In genomic region chr10:68720793-68721672, GRCh38 we compare ENCODE assay signal across 8 cellular contexts. TPM values are rescaled to one million over a fixed set of nuclear protein-coding genes. Genes with fewer than 3 reads are reported as not detected.
A peak's percentile ranks its signal among the peaks of the same experiment; 100 is the strongest.
DNase-seq lines count a peak whose midpoint lies in the region; ATAC-seq and TF ChIP-seq lines count a peak whose summit lies in the region.

A gene with protein sequence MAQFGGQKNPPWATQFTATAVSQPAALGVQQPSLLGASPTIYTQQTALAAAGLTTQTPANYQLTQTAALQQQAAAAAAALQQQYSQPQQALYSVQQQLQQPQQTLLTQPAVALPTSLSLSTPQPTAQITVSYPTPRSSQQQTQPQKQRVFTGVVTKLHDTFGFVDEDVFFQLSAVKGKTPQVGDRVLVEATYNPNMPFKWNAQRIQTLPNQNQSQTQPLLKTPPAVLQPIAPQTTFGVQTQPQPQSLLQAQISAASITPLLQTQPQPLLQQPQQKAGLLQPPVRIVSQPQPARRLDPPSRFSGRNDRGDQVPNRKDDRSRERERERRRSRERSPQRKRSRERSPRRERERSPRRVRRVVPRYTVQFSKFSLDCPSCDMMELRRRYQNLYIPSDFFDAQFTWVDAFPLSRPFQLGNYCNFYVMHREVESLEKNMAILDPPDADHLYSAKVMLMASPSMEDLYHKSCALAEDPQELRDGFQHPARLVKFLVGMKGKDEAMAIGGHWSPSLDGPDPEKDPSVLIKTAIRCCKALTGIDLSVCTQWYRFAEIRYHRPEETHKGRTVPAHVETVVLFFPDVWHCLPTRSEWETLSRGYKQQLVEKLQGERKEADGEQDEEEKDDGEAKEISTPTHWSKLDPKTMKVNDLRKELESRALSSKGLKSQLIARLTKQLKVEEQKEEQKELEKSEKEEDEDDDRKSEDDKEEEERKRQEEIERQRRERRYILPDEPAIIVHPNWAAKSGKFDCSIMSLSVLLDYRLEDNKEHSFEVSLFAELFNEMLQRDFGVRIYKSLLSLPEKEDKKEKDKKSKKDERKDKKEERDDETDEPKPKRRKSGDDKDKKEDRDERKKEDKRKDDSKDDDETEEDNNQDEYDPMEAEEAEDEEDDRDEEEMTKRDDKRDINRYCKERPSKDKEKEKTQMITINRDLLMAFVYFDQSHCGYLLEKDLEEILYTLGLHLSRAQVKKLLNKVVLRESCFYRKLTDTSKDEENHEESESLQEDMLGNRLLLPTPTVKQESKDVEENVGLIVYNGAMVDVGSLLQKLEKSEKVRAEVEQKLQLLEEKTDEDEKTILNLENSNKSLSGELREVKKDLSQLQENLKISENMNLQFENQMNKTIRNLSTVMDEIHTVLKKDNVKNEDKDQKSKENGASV (plus strand): TSS chr10:68721239. CDS start chr10:68722505, 1,266 bp downstream.

- H3K4me3 ChIP-seq in left lung, result peak within 1 kb of the TSS; percentile 84 to 86

- H3K27ac Mint-ChIP-seq in CD14-positive monocyte, result peak within 1 kb of the TSS; percentile 96 to 99 (median 98)

- H3K4me1 ChIP-seq in left lung, result peaks cover 9 to 16% of the 10 kb centered on the region in 2 donors

- no peaks in the 10 kb centered on the region for H3K27me3 ChIP-seq in left lung

- no peaks in the 10 kb centered on the region for H3K9me3 ChIP-seq in left lung

- DNase-seq in CD14-positive monocyte (ENCODE audit: low spot score) (peak; percentile 96), NCI-H82 (lab: John Stamatoyannopoulos, UW) (peak; percentile 99), dermis blood vessel endothelial cell (peak; percentile 99), left lung (peak; percentile 98)
- DNase-seq in activated CD4-positive, alpha-beta T cell treated with anti-CD3 and anti-CD28 coated beads, Interleukin-2, amount 50 U/mL, for 48 hours, result peak; percentile 95 to 97
- DNase-seq in stimulated activated CD4-positive, alpha-beta T cell treated with anti-CD3 and anti-CD28 coated beads, Interleukin-2, amount 100 ng/mL, for 48 hours, result peak; percentile 94 to 95

- peaks cover 0 to 8% (median 3%) of the 10 kb centered on the region in 7 donors for H3K9me3 Mint-ChIP-seq in CD14-positive monocyte

- peaks cover 10% of the 10 kb centered on the region for H3K4me1 Mint-ChIP-seq in CD14-positive monocyte

- intact Hi-C loops in CD14-positive monocyte (cut with micrococcal nuclease), result loop anchor here in 1 of 2 donors (5.0 to 10.0 kb wide), 3 partner anchors 181 to 836 kb away; partner anchors contain the start of genes DDX50, SIRT1 and SLC25A16
- intact Hi-C loops in left lung (cut with DNase I), result no loop called here

- TF ChIP-seq CTCF in CD14-positive monocyte (IDR thresholded peaks at IDR 0.05) (no peak), left lung (IDR thresholded peaks at IDR 0.05) (no peak)

- H3K36me3 Mint-ChIP-seq in CD14-positive monocyte, result peaks cover 19 to 27% of the 10 kb centered on the region in 2 donors

- peaks cover 0 to 30% of the 10 kb centered on the region in 2 donors for H3K36me3 ChIP-seq in left lung

- H3K4me3 Mint-ChIP-seq in CD14-positive monocyte, result peak within 1 kb of the TSS; percentile 96 to 98

- peak within 1 kb of the TSS; percentile 94 to 95 for H3K27ac ChIP-seq in left lung

- H3K27me3 Mint-ChIP-seq in CD14-positive monocyte (ENCODE audit: low read depth in 3 of 3), result peaks cover 3 to 8% (median 5%) of the 10 kb centered on the region in 3 donors

- ATAC-seq in GM19397 (IDR thresholded peaks at IDR 0.05; ENCODE audit: unreplicated experiment), result peak; percentile 97
- ATAC-seq in HG03571 (IDR thresholded peaks at IDR 0.05; ENCODE audit: unreplicated experiment), result peak; percentile 99
- ATAC-seq in left lung, result peak; percentile 99

RNA-seq across cellular contexts. Expression of the gene that starts here (rescaled TPM):
- polyA plus RNA-seq in CD14-positive monocyte, result 10 to 100 TPM; 16.7 to 23.4 TPM
- total RNA-seq in dermis blood vessel endothelial cell (37.9 and 50.6 TPM in 2 replicates), left lung (10 to 100 TPM; 44.5 to 57.9 TPM)

Comparison
In these comparisons a context has a peak if more than half of its experiments do, and no peak if none do; other contexts are left out.
1. Peak in every context shown above with its lines: DNase-seq, ATAC-seq, H3K4me3 ChIP-seq and H3K27ac ChIP-seq.